1 cellular context compared by ENCODE assay signal in genomic region chr5:128350705-128351104, GRCh38.
TF ChIP-seq lines count a peak whose summit lies in the region.

No MANE protein-coding gene starts in this region.

TF ChIP-seq in WTC11, 78 proteins besides CTCF, POLR2A, EP300 and RAD21 (continued from another document):
- no peak for TF ChIP-seq MXD4 (CRISPR knock-in tag; IDR thresholded peaks at IDR 0.05; ENCODE audit: borderline replicate concordance)
- TF ChIP-seq HMGA2 (CRISPR knock-in tag; IDR thresholded peaks at IDR 0.05), result no peak
- TF ChIP-seq JAZF1 (CRISPR knock-in tag; IDR thresholded peaks at IDR 0.05), result no peak
- TF ChIP-seq ARID4B (CRISPR knock-in tag; IDR thresholded peaks at IDR 0.05; ENCODE audit: borderline replicate concordance), result no peak
- no peak for TF ChIP-seq ZNF423 (CRISPR knock-in tag; IDR thresholded peaks at IDR 0.05)
